Comparison of ENCODE assay signal across 11 cellular contexts in genomic region chr15:64247535-64247905, GRCh38.
DNase-seq lines count a peak whose midpoint lies in the region; ATAC-seq and TF ChIP-seq lines count a peak whose summit lies in the region.
"Had no signal": no experiment of that assay in that cellular context is flagged by ENCODE, and none has a peak within 500 bp of the region (broad histone marks: within the 10 kb centered on the region; RNA-seq: fewer than 3 reads in every experiment).

No MANE protein-coding gene starts in this region.

- TF ChIP-seq POLR2A in body of pancreas (IDR thresholded peaks at IDR 0.05) (no peak), gastroesophageal sphincter (IDR thresholded peaks at IDR 0.05) (no peak)

- H3K36me3 ChIP-seq in heart right ventricle (peaks cover 0 to 8% (median 0%) of the 10 kb centered on the region in 9 donors), body of pancreas (replicated peaks in 1 of 2; ENCODE audit: insufficient read depth in 1 of 2, low read depth in 2 of 2) (no peaks in the 10 kb centered on the region), mesodermal cell (ENCODE audit: control insufficient read depth, insufficient read depth, low read length) (peaks cover 15% of the 10 kb centered on the region), urinary bladder (ENCODE audit: insufficient read depth) (no peaks in the 10 kb centered on the region), gastroesophageal sphincter (no peaks in the 10 kb centered on the region)

- no peak for DNase-seq in heart right ventricle
- no peak for DNase-seq in Right ventricle myocardium superior
- DNase-seq in body of pancreas, result no peak
- DNase-seq in hepatic stellate cell (ENCODE audit: low spot score), result no peak
- no peak for DNase-seq in NCI-H526 (lab: John Stamatoyannopoulos, UW)
- DNase-seq: T-helper 9 cell had no signal

- H3K9me3 ChIP-seq in heart right ventricle (no peaks in the 10 kb centered on the region), body of pancreas (no peaks in the 10 kb centered on the region), mesodermal cell (ENCODE audit: control insufficient read depth, low read length) (peaks cover 10% of the 10 kb centered on the region), gastroesophageal sphincter (no peaks in the 10 kb centered on the region)
- H3K9me3 ChIP-seq: HAP-1, mucosa of descending colon had no signal

- H3K27ac ChIP-seq in heart right ventricle (peak overlapping the region in 7 of 10 donors; percentile 9 to 77 (median 41)), body of pancreas (peak overlapping the region; percentile 59 to 89 (median 76)), mesodermal cell (ENCODE audit: low read depth, low read length, severe bottlenecking) (peak overlapping the region; percentile 96), urinary bladder (ENCODE audit: low read depth) (peak overlapping the region; percentile 67), gastroesophageal sphincter (no peak overlapping the region)

- H3K4me3 ChIP-seq in heart right ventricle, result no peak overlapping the region
- H3K4me3 ChIP-seq in body of pancreas, result no peak overlapping the region
- no peak overlapping the region for H3K4me3 ChIP-seq in mesodermal cell (ENCODE audit: extremely low read depth, insufficient read depth, low read length, poor library complexity, severe bottlenecking)
- no peak overlapping the region for H3K4me3 ChIP-seq in urinary bladder (ENCODE audit: low read depth, low read length)
- no peak overlapping the region for H3K4me3 ChIP-seq in gastroesophageal sphincter
- H3K4me3 ChIP-seq: HAP-1, mucosa of descending colon had no signal

- intact Hi-C loops in heart right ventricle (cut with DNase I), result no loop called here
- intact Hi-C loops in Right ventricle myocardium superior (cut with DNase I), result no loop called here
- intact Hi-C loops in body of pancreas (cut with DNase I), result no loop called here

- H3K4me1 ChIP-seq in heart right ventricle (peaks cover 0 to 27% (median 10%) of the 10 kb centered on the region in 9 donors), body of pancreas (peaks cover 47% of the 10 kb centered on the region), mesodermal cell (ENCODE audit: control insufficient read depth, insufficient read depth, low read length, poor library complexity, severe bottlenecking) (peaks cover 15% of the 10 kb centered on the region), urinary bladder (ENCODE audit: insufficient read depth) (peaks cover 3% of the 10 kb centered on the region), gastroesophageal sphincter (peaks cover 0 to 26% (median 0%) of the 10 kb centered on the region in 3 donors)

- no peak for TF ChIP-seq EP300 in gastroesophageal sphincter (IDR thresholded peaks at IDR 0.05)

- ATAC-seq in heart right ventricle (no peak), Right ventricle myocardium superior (ENCODE audit: poor library complexity) (no peak), body of pancreas (no peak), gastroesophageal sphincter (no peak)

- no peaks in the 10 kb centered on the region for H3K27me3 ChIP-seq in heart right ventricle
- H3K27me3 ChIP-seq in body of pancreas, result no peaks in the 10 kb centered on the region
- no peaks in the 10 kb centered on the region for H3K27me3 ChIP-seq in gastroesophageal sphincter

- TF ChIP-seq CTCF in heart right ventricle (IDR thresholded peaks at IDR 0.05), result no peak
- no peak for TF ChIP-seq CTCF in body of pancreas (IDR thresholded peaks at IDR 0.05)
- no peak for TF ChIP-seq CTCF in gastroesophageal sphincter (IDR thresholded peaks at IDR 0.05)

Comparison
In these comparisons a context has a peak if more than half of its experiments do, and no peak if none do; other contexts are left out.
1. H3K27ac ChIP-seq: peak in heart right ventricle (7 of 10), body of pancreas (4 of 4), mesodermal cell (single experiment) and urinary bladder (single experiment); none in gastroesophageal sphincter (0 of 4).